Comparison of ENCODE assay signal across 21 cellular contexts in genomic region chr19:30068528-30069395, GRCh38.
DNase-seq lines count a peak whose midpoint lies in the region; ATAC-seq, FAIRE-seq and TF ChIP-seq lines count a peak whose summit lies in the region.
"Had no signal": no experiment of that assay in that cellular context is flagged by ENCODE, and none has a peak within 500 bp of the region (broad histone marks: within the 10 kb centered on the region; RNA-seq: fewer than 3 reads in every experiment).

No MANE protein-coding gene starts in this region.

- H3K27ac Mint-ChIP-seq in activated naive CD8-positive, alpha-beta T cell treated with anti-CD3 and anti-CD28 coated beads, Interleukin-2, amount 10 ng/mL, durations not matched to agents 7 days and 5 days = peak overlapping the region; percentile 12
- no peak overlapping the region for H3K27ac Mint-ChIP-seq in activated naive CD8-positive, alpha-beta T cell treated with anti-CD3 and anti-CD28 coated beads for 36 hours
- no peak overlapping the region for H3K27ac Mint-ChIP-seq in type B pancreatic cell
- H3K27ac Mint-ChIP-seq: CD8-positive, alpha-beta T cell had no signal

- peaks cover 0 to 3% of the 10 kb centered on the region in 2 experiments for H4K20me1 ChIP-seq in H1 (replicated peaks in 1 of 2; ENCODE audit: control insufficient read depth in 1 of 2, insufficient read depth in 2 of 2, low read length in 2 of 2)
- H4K20me1 ChIP-seq: BLaER1 had no signal

- H3K79me2 ChIP-seq in H1 (ENCODE audit: control insufficient read depth in 1 of 2, insufficient read depth in 2 of 2, low read length in 2 of 2) (no peaks in the 10 kb centered on the region), mesendoderm (ENCODE audit: control insufficient read depth, insufficient read depth, low read length) (no peaks in the 10 kb centered on the region)

- no peak for TF ChIP-seq EP300 in H1 (IDR thresholded peaks at IDR 0.05; ENCODE audit: borderline replicate concordance in 1 of 2, low read depth in 2 of 2, low read length in 2 of 2)

- H3K36me3 ChIP-seq in H1 (ENCODE audit: control insufficient read depth in 2 of 4, insufficient read depth in 4 of 4, low read length in 3 of 4) (no peaks in the 10 kb centered on the region), neuronal stem cell (replicated peaks in 1 of 2; ENCODE audit: control insufficient read depth in 2 of 2, insufficient read depth in 2 of 2, low read length in 2 of 2) (no peaks in the 10 kb centered on the region), mesendoderm (ENCODE audit: control insufficient read depth, insufficient read depth, low read length) (no peaks in the 10 kb centered on the region)
- H3K36me3 ChIP-seq: BLaER1, SJSA1 had no signal

- TF ChIP-seq CTCF in H1 (IDR thresholded peaks at IDR 0.05; ENCODE audit: control extremely low read depth in 1 of 3, insufficient read depth in 1 of 3, low read depth in 1 of 3, low read length in 3 of 3) = no peak
- no peak for TF ChIP-seq CTCF in type B pancreatic cell (conservative IDR thresholded peaks at IDR 0.05)

- H2BK15ac ChIP-seq in H1 (ENCODE audit: low read length) (no peak overlapping the region), neuronal stem cell (ENCODE audit: low read length) (peak overlapping the region; percentile 72), mesendoderm (replicated peaks; ENCODE audit: low read depth) (no peak overlapping the region)

- H2BK12ac ChIP-seq in H1 (ENCODE audit: low read depth, low read length) (no peak overlapping the region), neuronal stem cell (ENCODE audit: low read length) (no peak overlapping the region)

- peaks cover 0 to 2% (median 0%) of the 10 kb centered on the region in 4 experiments; a peak in 1 of 7 replicates for H3K4me1 ChIP-seq in H1 (replicated peaks in 1 of 4; ENCODE audit: control insufficient read depth in 3 of 4, insufficient read depth in 4 of 4, low read length in 3 of 4)
- H3K4me1 ChIP-seq in neuronal stem cell (ENCODE audit: control insufficient read depth in 2 of 2, insufficient read depth in 1 of 2, low read depth in 1 of 2, low read length in 2 of 2) = peaks cover 0 to 23% of the 10 kb centered on the region in 2 donors
- H3K4me1 ChIP-seq in mesendoderm (ENCODE audit: control insufficient read depth, low read depth, low read length) = no peaks in the 10 kb centered on the region
- H3K4me1 ChIP-seq: SJSA1 had no signal

- no peak overlapping the region for H4K5ac ChIP-seq in H1 (ENCODE audit: insufficient read length, low read depth, low read length)
- no peak overlapping the region for H4K5ac ChIP-seq in mesendoderm (ENCODE audit: low read length)

- WGBS in H1 (ENCODE audit: extremely low coverage in 1 of 2, insufficient coverage in 1 of 2, insufficient read length in 1 of 2, insufficient replicate concordance in 2 of 2, low coverage in 1 of 2, low lambda C conversion rate in 2 of 2, missing lambda C conversion rate in 1 of 2), 2 experiments = 91% methylated on average over 2 of the region's 2 CpGs; no CpG with 5 or more reads in 1 of the 2 experiments
- WGBS in neuronal stem cell (ENCODE audit: extremely low coverage in 2 of 2, insufficient read length in 2 of 2, insufficient replicate concordance in 1 of 2), 2 donors = no CpG with 5 or more reads among the region's 2 CpGs
- no CpG with 5 or more reads among the region's 2 CpGs for WGBS in mesendoderm (ENCODE audit: extremely low coverage, insufficient coverage, low lambda C conversion rate)

- peaks cover 2% of the 10 kb centered on the region for H3K27me3 Mint-ChIP-seq in activated naive CD8-positive, alpha-beta T cell treated with anti-CD3 and anti-CD28 coated beads, Interleukin-2, amount 10 ng/mL, durations not matched to agents 7 days and 5 days
- no peaks in the 10 kb centered on the region for H3K27me3 Mint-ChIP-seq in activated naive CD8-positive, alpha-beta T cell treated with anti-CD3 and anti-CD28 coated beads for 36 hours
- no peaks in the 10 kb centered on the region for H3K27me3 Mint-ChIP-seq in type B pancreatic cell

- TF ChIP-seq RAD21 in H1 (IDR thresholded peaks at IDR 0.05 in 1 of 2, conservative IDR thresholded peaks at IDR 0.05 in 1 of 2; ENCODE audit: low read depth in 2 of 2, low read length in 2 of 2) = no peak

- H3K18ac ChIP-seq in H1 (ENCODE audit: extremely low read depth, low read length) (no peak overlapping the region), neuronal stem cell (ENCODE audit: low read length) (peak overlapping the region; percentile 78), mesendoderm (ENCODE audit: low read length) (no peak overlapping the region)

- no peak overlapping the region for H2BK120ac ChIP-seq in H1 (replicated peaks; ENCODE audit: low read depth, low read length)
- no peak overlapping the region for H2BK120ac ChIP-seq in neuronal stem cell (ENCODE audit: low read depth, low read length)
- no peak overlapping the region for H2BK120ac ChIP-seq in mesendoderm (ENCODE audit: low read depth, low read length)

- H3K4ac ChIP-seq in H1 (replicated peaks; ENCODE audit: insufficient read length, low read depth, low read length) = no peak overlapping the region
- no peak overlapping the region for H3K4ac ChIP-seq in neuronal stem cell (ENCODE audit: low read length)
- H3K4ac ChIP-seq in mesendoderm (ENCODE audit: low read depth, low read length) = no peak overlapping the region

- H3K4me1 Mint-ChIP-seq in activated naive CD8-positive, alpha-beta T cell treated with anti-CD3 and anti-CD28 coated beads, Interleukin-2, amount 10 ng/mL, durations not matched to agents 7 days and 5 days = peaks cover 8% of the 10 kb centered on the region
- no peaks in the 10 kb centered on the region for H3K4me1 Mint-ChIP-seq in activated naive CD8-positive, alpha-beta T cell treated with anti-CD3 and anti-CD28 coated beads for 36 hours
- no peaks in the 10 kb centered on the region for H3K4me1 Mint-ChIP-seq in type B pancreatic cell (ENCODE audit: unreplicated experiment)

- no peak for DNase-seq in activated naive CD8-positive, alpha-beta T cell treated with anti-CD3 and anti-CD28 coated beads, Interleukin-2, amount 10 ng/mL, durations not matched to agents 7 days and 5 days
- DNase-seq in activated naive CD8-positive, alpha-beta T cell treated with anti-CD3 and anti-CD28 coated beads for 36 hours = no peak
- no peak for DNase-seq in H1 (ENCODE audit: low read depth in 1 of 2, low spot score in 2 of 2)
- DNase-seq in neuronal stem cell (ENCODE audit: low spot score) = no peak
- peak; percentile 43 for DNase-seq in type B pancreatic cell (ENCODE audit: extremely low spot score, unreplicated experiment)
- no peak for DNase-seq in mesendoderm
- DNase-seq in NCI-H524 (lab: John Stamatoyannopoulos, UW) = no peak
- no peak for DNase-seq in HCEC 1CT
- DNase-seq: Calu3; CD8-positive, alpha-beta T cell; GOT3; NCI-H1417 treated with DMSO at 0.1 percent for 48 hours; NCI-H1930; NCI-H226; PC-9 had no signal

- peak overlapping the region; percentile 97 for H3K56ac ChIP-seq in H1 (replicated peaks; ENCODE audit: insufficient read length, low read depth, low read length)
- H3K56ac ChIP-seq in mesendoderm (ENCODE audit: low read length) = no peak overlapping the region

- H4K8ac ChIP-seq in H1 (ENCODE audit: extremely low read depth, insufficient read depth, low read length) (no peak overlapping the region), neuronal stem cell (ENCODE audit: low read depth, low read length) (no peak overlapping the region), mesendoderm (ENCODE audit: low read depth, low read length) (no peak overlapping the region)

- H3K27me3 ChIP-seq in H1 (replicated peaks in 1 of 4; ENCODE audit: control insufficient read depth in 3 of 4, extremely low read depth in 1 of 4, insufficient read depth in 3 of 4, low read length in 3 of 4) (no peaks in the 10 kb centered on the region), neuronal stem cell (ENCODE audit: control insufficient read depth in 3 of 3, insufficient read depth in 3 of 3, low read depth in 1 of 3, low read length in 3 of 3) (peaks cover 0 to 3% (median 0%) of the 10 kb centered on the region in 3 experiments), mesendoderm (ENCODE audit: insufficient read depth, low read length, poor library complexity) (no peaks in the 10 kb centered on the region)
- H3K27me3 ChIP-seq: BLaER1, SJSA1 had no signal

- peaks cover 14% of the 10 kb centered on the region; the same call in 1 of the 2 replicates for H3K23me2 ChIP-seq in H1 (ENCODE audit: low read depth, low read length)

- no peak for FAIRE-seq in H1 (lab: Jason Lieb, UNC)
- FAIRE-seq: A204.1, GM12891, GM18507 had no signal

- H2BK5ac ChIP-seq in H1 (ENCODE audit: low read depth, low read length) (no peak overlapping the region), neuronal stem cell (ENCODE audit: low read length) (peak overlapping the region; percentile 63), mesendoderm (ENCODE audit: low read length) (no peak overlapping the region)

- H3K14ac ChIP-seq in H1 (ENCODE audit: insufficient read length) (no peak overlapping the region), neuronal stem cell (ENCODE audit: low read length) (peak overlapping the region; percentile 2)

- CTCF ChIA-PET in H1 (lab: Charles Lee; ENCODE audit: partially characterized antibody) = no interaction called here

- H3K4me3 Mint-ChIP-seq in activated naive CD8-positive, alpha-beta T cell treated with anti-CD3 and anti-CD28 coated beads, Interleukin-2, amount 10 ng/mL, durations not matched to agents 7 days and 5 days = no peak overlapping the region
- H3K4me3 Mint-ChIP-seq in activated naive CD8-positive, alpha-beta T cell treated with anti-CD3 and anti-CD28 coated beads for 36 hours = no peak overlapping the region
- H3K4me3 Mint-ChIP-seq in type B pancreatic cell = no peak overlapping the region
- H3K4me3 Mint-ChIP-seq: CD8-positive, alpha-beta T cell had no signal

- H3K4me3 ChIP-seq in H1 (ENCODE audit: extremely low read depth in 1 of 4, insufficient read depth in 2 of 4, low read depth in 3 of 4, low read length in 4 of 4) = no peak overlapping the region
- H3K4me3 ChIP-seq in neuronal stem cell (ENCODE audit: low read length in 2 of 2) = no peak overlapping the region
- H3K4me3 ChIP-seq in mesendoderm (ENCODE audit: low read length) = no peak overlapping the region
- H3K4me3 ChIP-seq: BLaER1, PC-9, SJSA1 had no signal

- H2AK5ac ChIP-seq in H1 (ENCODE audit: low read depth, low read length) = no peak overlapping the region
- peak overlapping the region; percentile 69 for H2AK5ac ChIP-seq in neuronal stem cell (ENCODE audit: low read depth, low read length)
- no peak overlapping the region for H2AK5ac ChIP-seq in mesendoderm (ENCODE audit: low read length)

- POLR2A ChIA-PET in activated naive CD8-positive, alpha-beta T cell treated with anti-CD3 and anti-CD28 coated beads, Interleukin-2, amount 10 ng/mL, durations not matched to agents 7 days and 5 days (lab: Charles Lee) = no interaction called here
- POLR2A ChIA-PET in H1 (lab: Charles Lee; ENCODE audit: partially characterized antibody) = interaction anchor here (0.6 kb wide), 1 partner anchor 17 kb away, joined by 4 read pairs; no protein-coding TSS in a partner anchor

- H3K9ac ChIP-seq in H1 (replicated peaks in 1 of 4; ENCODE audit: extremely low read depth in 1 of 4, low read depth in 3 of 4, low read length in 3 of 4) (no peak overlapping the region), neuronal stem cell (ENCODE audit: low read depth, low read length, poor library complexity) (no peak overlapping the region), mesendoderm (ENCODE audit: low read length) (no peak overlapping the region)
- H3K9ac ChIP-seq: BLaER1, KMS-11 had no signal

- H3K4me2 ChIP-seq in H1 (ENCODE audit: insufficient read depth in 1 of 2, low read depth in 2 of 2, low read length in 2 of 2) = no peak overlapping the region
- H3K4me2 ChIP-seq in neuronal stem cell (ENCODE audit: insufficient read depth, low read length, poor library complexity, severe bottlenecking) = no peak overlapping the region
- H3K4me2 ChIP-seq in mesendoderm (ENCODE audit: low read length) = no peak overlapping the region
- H3K4me2 ChIP-seq: KMS-11, PC-9 had no signal

- no peak overlapping the region for H3K27ac ChIP-seq in H1 (ENCODE audit: low read depth, low read length)
- no peak overlapping the region for H3K27ac ChIP-seq in neuronal stem cell (replicated peaks; ENCODE audit: low read length)
- H3K27ac ChIP-seq in mesendoderm (ENCODE audit: low read depth, low read length) = no peak overlapping the region
- H3K27ac ChIP-seq: BLaER1, KMS-11, PC-9, SJSA1 had no signal

- H4K91ac ChIP-seq in H1 (replicated peaks; ENCODE audit: insufficient read length, low read length) (no peak overlapping the region), neuronal stem cell (ENCODE audit: low read depth, low read length, poor library complexity) (no peak overlapping the region)

- no peaks in the 10 kb centered on the region for H3K79me1 ChIP-seq in H1 (ENCODE audit: low read depth, low read length)
- H3K79me1 ChIP-seq in neuronal stem cell (ENCODE audit: low read depth, low read length) = no peaks in the 10 kb centered on the region
- no peaks in the 10 kb centered on the region for H3K79me1 ChIP-seq in mesendoderm (ENCODE audit: low read length)

- H2AFZ ChIP-seq in H1 (ENCODE audit: low read length) (no peak overlapping the region), neuronal stem cell (ENCODE audit: low read length) (no peak overlapping the region)
- H2AFZ ChIP-seq: PC-9 had no signal

- H2BK20ac ChIP-seq in H1 (ENCODE audit: low read length) = no peak overlapping the region

- H3K23ac ChIP-seq in H1 (ENCODE audit: insufficient read length) = no peak overlapping the region
- H3K23ac ChIP-seq in neuronal stem cell (ENCODE audit: low read depth, low read length, poor library complexity) = no peak overlapping the region
- H3K23ac ChIP-seq in mesendoderm (ENCODE audit: low read length) = no peak overlapping the region

- no peak for ATAC-seq in activated naive CD8-positive, alpha-beta T cell treated with anti-CD3 and anti-CD28 coated beads, Interleukin-2, amount 10 ng/mL, durations not matched to agents 7 days and 5 days (ENCODE audit: low read depth)
- ATAC-seq: CD8-positive, alpha-beta T cell had no signal

- H3K9me3 Mint-ChIP-seq in activated naive CD8-positive, alpha-beta T cell treated with anti-CD3 and anti-CD28 coated beads, Interleukin-2, amount 10 ng/mL, durations not matched to agents 7 days and 5 days = no peaks in the 10 kb centered on the region
- no peaks in the 10 kb centered on the region for H3K9me3 Mint-ChIP-seq in activated naive CD8-positive, alpha-beta T cell treated with anti-CD3 and anti-CD28 coated beads for 36 hours
- no peaks in the 10 kb centered on the region for H3K9me3 Mint-ChIP-seq in type B pancreatic cell
- H3K9me3 Mint-ChIP-seq: CD8-positive, alpha-beta T cell had no signal

- H3K9me3 ChIP-seq in H1 (ENCODE audit: insufficient read depth in 2 of 2, low read depth in 1 of 2, low read length in 1 of 2) = no peaks in the 10 kb centered on the region
- H3K9me3 ChIP-seq in neuronal stem cell (replicated peaks in 1 of 2; ENCODE audit: control insufficient read depth in 2 of 2, insufficient read depth in 1 of 2, low read depth in 1 of 2, low read length in 2 of 2) = peaks cover 0 to 1% of the 10 kb centered on the region in 2 donors
- H3K9me3 ChIP-seq: BLaER1, SJSA1 had no signal

- no peak for TF ChIP-seq POLR2A in H1 (IDR thresholded peaks at IDR 0.05; ENCODE audit: control extremely low read depth in 1 of 2, low read depth in 2 of 2, low read length in 2 of 2)

- no peaks in the 10 kb centered on the region for H3K36me3 Mint-ChIP-seq in activated naive CD8-positive, alpha-beta T cell treated with anti-CD3 and anti-CD28 coated beads, Interleukin-2, amount 10 ng/mL, durations not matched to agents 7 days and 5 days
- H3K36me3 Mint-ChIP-seq in activated naive CD8-positive, alpha-beta T cell treated with anti-CD3 and anti-CD28 coated beads for 36 hours = no peaks in the 10 kb centered on the region
- no peaks in the 10 kb centered on the region for H3K36me3 Mint-ChIP-seq in type B pancreatic cell
- H3K36me3 Mint-ChIP-seq: CD8-positive, alpha-beta T cell had no signal
